In genomic region chr19:12720851-12721655, GRCh38 we compare ENCODE assay signal across 1 cellular context.
TF ChIP-seq lines count a peak whose summit lies in the region.

No MANE protein-coding gene starts in this region.

TF ChIP-seq in H1, 55 proteins besides CTCF, POLR2A, EP300 and RAD21:
- TF ChIP-seq, protein P1, sequence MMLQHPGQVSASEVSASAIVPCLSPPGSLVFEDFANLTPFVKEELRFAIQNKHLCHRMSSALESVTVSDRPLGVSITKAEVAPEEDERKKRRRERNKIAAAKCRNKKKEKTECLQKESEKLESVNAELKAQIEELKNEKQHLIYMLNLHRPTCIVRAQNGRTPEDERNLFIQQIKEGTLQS (IDR thresholded peaks at IDR 0.05; ENCODE audit: insufficient read depth, low read depth, low read length), result no peak
- TF ChIP-seq TAF7 (optimal IDR thresholded peaks at IDR 0.05; ENCODE audit: borderline replicate concordance, low read depth, low read length) (no peak), BCL11A (IDR thresholded peaks at IDR 0.05; ENCODE audit: low read depth in 2 of 2, low read length in 2 of 2) (no peak), RXRA (IDR thresholded peaks at IDR 0.05; ENCODE audit: insufficient read depth, low read depth, low read length) (no peak), NANOG (IDR thresholded peaks at IDR 0.05; ENCODE audit: insufficient read depth, low read depth, low read length, poor library complexity, severe bottlenecking) (no peak), MAFK (IDR thresholded peaks at IDR 0.05; ENCODE audit: low read depth, low read length) (no peak), SAP30 (IDR thresholded peaks at IDR 0.05; ENCODE audit: insufficient read depth, insufficient replicate concordance, low read length) (no peak), TBP (IDR thresholded peaks at IDR 0.05; ENCODE audit: low read depth, low read length) (no peak), TCF12 (IDR thresholded peaks at IDR 0.05; ENCODE audit: low read depth, low read length) (no peak), ZNF274 (IDR thresholded peaks at IDR 0.05; ENCODE audit: borderline replicate concordance, extremely low read depth, low read length) (no peak), RFX5 (IDR thresholded peaks at IDR 0.05; ENCODE audit: borderline replicate concordance, low read depth, low read length) (no peak), RNF2 (IDR thresholded peaks at IDR 0.05; ENCODE audit: borderline replicate concordance, low read depth, low read length, missing control alignments, poor library complexity, severe bottlenecking) (no peak), SP4 (IDR thresholded peaks at IDR 0.05; ENCODE audit: low read length) (no peak), KDM4A (IDR thresholded peaks at IDR 0.05; ENCODE audit: low read depth, low read length, severe bottlenecking) (no peak), YY1 (IDR thresholded peaks at IDR 0.05; ENCODE audit: low read depth, low read length) (no peak), SP1 (IDR thresholded peaks at IDR 0.05; ENCODE audit: low read depth, low read length) (no peak)
